In genomic region chr4:189202869-189203271, GRCh38 we compare ENCODE assay signal across 11 cellular contexts.
DNase-seq lines count a peak whose midpoint lies in the region; ATAC-seq, FAIRE-seq and TF ChIP-seq lines count a peak whose summit lies in the region.
"Had no signal": no experiment of that assay in that cellular context is flagged by ENCODE, and none has a peak within 500 bp of the region (broad histone marks: within the 10 kb centered on the region; RNA-seq: fewer than 3 reads in every experiment).

No MANE protein-coding gene starts in this region.

- 54 to 61% (median 58%) methylated on average over 8 of the region's 8 CpGs for WGBS in spleen, 5 donors

- no peaks in the 10 kb centered on the region for H3K36me3 Mint-ChIP-seq in astrocyte (ENCODE audit: low read depth, unreplicated experiment)

- H2AFZ ChIP-seq in astrocyte (ENCODE audit: low read depth, low read length), result no peak overlapping the region

- H3K9ac ChIP-seq in astrocyte (ENCODE audit: low read length), result peak overlapping the region; percentile 26

- no peak for TF ChIP-seq POLR2A in spleen (IDR thresholded peaks at IDR 0.05)

- H3K4me1 ChIP-seq in astrocyte (ENCODE audit: insufficient read depth, low read length) (no peaks in the 10 kb centered on the region), left lung (no peaks in the 10 kb centered on the region), spleen (peaks cover 0 to 8% (median 0%) of the 10 kb centered on the region in 6 donors)

- no peaks in the 10 kb centered on the region for H4K20me1 ChIP-seq in astrocyte (ENCODE audit: insufficient read depth, low read length)

- peaks cover 11% of the 10 kb centered on the region for H3K4me1 Mint-ChIP-seq in astrocyte (ENCODE audit: low read depth, unreplicated experiment)

- H3K4me3 ChIP-seq in AG04449 (ENCODE audit: low read depth, low read length) (peak overlapping the region; percentile 18), astrocyte (ENCODE audit: insufficient read depth, low read depth, low read length) (no peak overlapping the region), left lung (no peak overlapping the region), spleen (no peak overlapping the region)

- POLR2A ChIA-PET in AG04449 (lab: Yijun Ruan, JAX), result no interaction called here

- peak overlapping the region; percentile 73 for H3K27ac Mint-ChIP-seq in astrocyte (ENCODE audit: unreplicated experiment)
- H3K27ac Mint-ChIP-seq: activated T-cell treated with anti-CD3 and anti-CD28 coated beads, Interleukin-2, amount 50 U/mL, for 72 hours had no signal

- ATAC-seq in left lung, result peak; percentile 57

- H3K9me3 Mint-ChIP-seq in astrocyte (ENCODE audit: unreplicated experiment), result no peaks in the 10 kb centered on the region

- H3K4me3 Mint-ChIP-seq in astrocyte (ENCODE audit: unreplicated experiment), result no peak overlapping the region

- peak overlapping the region; percentile 67 for H3K4me2 ChIP-seq in astrocyte (ENCODE audit: low read length)

- intact Hi-C loops in left lung (cut with DNase I) (no loop called here), spleen (cut with DNase I; ENCODE audit: low total_unique reads) (no loop called here)

- DNase-seq in AG04449 (ENCODE audit: low read depth, low spot score) (peak; percentile 34), HK-2 (ENCODE audit: unreplicated experiment) (peak; percentile 13), astrocyte (ENCODE audit: low read depth) (peak; percentile 8), left lung (no peak), NCI-H1048 (lab: John Stamatoyannopoulos, UW) (no peak), spleen (no peak), NCI-H2196 (lab: John Stamatoyannopoulos, UW; ENCODE audit: unreplicated experiment) (no peak), RPMI8226 (no peak)
- DNase-seq: NCI-H2227 treated with DMSO at 0.1 percent for 48 hours had no signal

- CTCF ChIA-PET in AG04449 (lab: Yijun Ruan, JAX), result interaction anchor here (0.6 to 2.4 kb wide), 8 partner anchors 9 to 1595 kb away, joined by 3 to 23 read pairs (median 4); no protein-coding TSS in a partner anchor

- FAIRE-seq in astrocyte (lab: Jason Lieb, UNC), result no peak
- FAIRE-seq: GM18507 had no signal

- H3K79me2 ChIP-seq in astrocyte (ENCODE audit: insufficient read depth, low read length), result no peaks in the 10 kb centered on the region

- TF ChIP-seq CTCF in AG04449 (IDR thresholded peaks at IDR 0.05; ENCODE audit: insufficient read depth, low read length, missing control alignments) (no peak), astrocyte (IDR thresholded peaks at IDR 0.05; ENCODE audit: insufficient read depth, low read depth, low read length) (no peak), left lung (IDR thresholded peaks at IDR 0.05) (no peak), spleen (IDR thresholded peaks at IDR 0.05 in 8 of 11, conservative IDR thresholded peaks at IDR 0.05 in 3 of 11) (no peak)

- H3K36me3 ChIP-seq in astrocyte (ENCODE audit: insufficient read depth, low read length) (no peaks in the 10 kb centered on the region), left lung (no peaks in the 10 kb centered on the region), spleen (no peaks in the 10 kb centered on the region)

- H3K27me3 Mint-ChIP-seq in astrocyte (ENCODE audit: low read depth, unreplicated experiment), result no peaks in the 10 kb centered on the region

- no peaks in the 10 kb centered on the region for H3K27me3 ChIP-seq in astrocyte (ENCODE audit: insufficient read depth, low read length)
- H3K27me3 ChIP-seq in left lung, result no peaks in the 10 kb centered on the region
- no peaks in the 10 kb centered on the region for H3K27me3 ChIP-seq in spleen (replicated peaks in 1 of 7)

- H3K27ac ChIP-seq in astrocyte (ENCODE audit: low read depth, low read length) (no peak overlapping the region), left lung (no peak overlapping the region), spleen (no peak overlapping the region)

- H3K9me3 ChIP-seq in astrocyte (ENCODE audit: insufficient read depth, low read depth, low read length) (no peaks in the 10 kb centered on the region), left lung (no peaks in the 10 kb centered on the region), spleen (no peaks in the 10 kb centered on the region)

Comparison
In these comparisons a context has a peak if more than half of its experiments do, and no peak if none do; other contexts are left out.
1. DNase-seq: peak in AG04449 (single experiment), HK-2 (single experiment) and astrocyte (single experiment); none in left lung (0 of 2), NCI-H1048 (single experiment), spleen (single experiment), NCI-H2196 (single experiment) and RPMI8226 (single experiment).